ENCODE assay signal across 19 cellular contexts in genomic region chr17:58643147-58643546, GRCh38. TPM values are rescaled to one million over a fixed set of nuclear protein-coding genes. Genes with fewer than 3 reads are reported as not detected.
DNase-seq lines count a peak whose midpoint lies in the region; TF ChIP-seq lines count a peak whose summit lies in the region.
"Had no signal": no experiment of that assay in that cellular context is flagged by ENCODE, and none has a peak within 500 bp of the region (broad histone marks: within the 10 kb centered on the region; RNA-seq: fewer than 3 reads in every experiment).

No MANE protein-coding gene starts in this region.

- H3K4me2 ChIP-seq in SK-N-SH (peak overlapping the region; percentile 26; the same call in 1 of the 2 replicates), fibroblast of lung (ENCODE audit: extremely low read depth, insufficient read depth, low read length) (no peak overlapping the region), skeletal muscle satellite cell (ENCODE audit: low read length) (peak overlapping the region; percentile 15)

- no peak; a peak in 1 of 4 replicates for TF ChIP-seq EP300 in SK-N-SH (IDR thresholded peaks at IDR 0.05; ENCODE audit: borderline replicate concordance in 1 of 2, low read depth in 1 of 2, low read length in 1 of 2)

- H3K9me2 ChIP-seq in SK-N-SH: no peaks in the 10 kb centered on the region

- H3K4me3 Mint-ChIP-seq in activated CD4-positive, alpha-beta T cell treated with anti-CD3 and anti-CD28 coated beads, Interleukin-2, amount 10 ng/mL, durations not matched to agents 7 days and 5 days: no peak overlapping the region
- H3K4me3 Mint-ChIP-seq: activated CD4-positive, alpha-beta T cell treated with anti-CD3 and anti-CD28 coated beads, Interleukin-2, amount 10 ng/mL, durations not matched to agents 24 days and 14 days; T-helper 1 cell treated with Interleukin-12 subunit alpha and Interleukin-12 subunit beta and Interleukin-4 antibody, amounts not matched to agents 30 μg/mL and 1 μg/mL, for 36 hours; type B pancreatic cell had no signal

- H3K27me3 Mint-ChIP-seq in activated CD4-positive, alpha-beta T cell treated with anti-CD3 and anti-CD28 coated beads, Interleukin-2, amount 10 ng/mL, durations not matched to agents 7 days and 5 days: no peaks in the 10 kb centered on the region
- H3K27me3 Mint-ChIP-seq: activated CD4-positive, alpha-beta T cell treated with anti-CD3 and anti-CD28 coated beads, Interleukin-2, amount 10 ng/mL, durations not matched to agents 24 days and 14 days; type B pancreatic cell had no signal

- no peak overlapping the region for H3K27ac Mint-ChIP-seq in activated CD4-positive, alpha-beta T cell treated with anti-CD3 and anti-CD28 coated beads, Interleukin-2, amount 10 ng/mL, durations not matched to agents 7 days and 5 days
- H3K27ac Mint-ChIP-seq: activated CD4-positive, alpha-beta T cell treated with anti-CD3 and anti-CD28 coated beads, Interleukin-2, amount 10 ng/mL, durations not matched to agents 24 days and 14 days; type B pancreatic cell had no signal

- H3K79me2 ChIP-seq in SK-N-SH (ENCODE audit: insufficient read depth) (no peaks in the 10 kb centered on the region), fibroblast of lung (ENCODE audit: control insufficient read depth, insufficient read depth, low read length) (no peaks in the 10 kb centered on the region)

- H3K4me3 ChIP-seq in SK-N-SH (ENCODE audit: low read depth in 2 of 2, low read length in 1 of 2): peak overlapping the region in 1 of 2 experiments; percentile 2; a peak in 1 of 4 replicates
- no peak overlapping the region for H3K4me3 ChIP-seq in fibroblast of lung (replicated peaks in 1 of 4; ENCODE audit: control extremely low read depth in 1 of 4, insufficient read depth in 1 of 4, low read depth in 3 of 4, low read length in 4 of 4)
- no peak overlapping the region for H3K4me3 ChIP-seq in skeletal muscle satellite cell (ENCODE audit: low read length)
- H3K4me3 ChIP-seq: cardiac muscle cell, pancreas had no signal

- H4K20me1 ChIP-seq in SK-N-SH (ENCODE audit: insufficient read depth) (no peaks in the 10 kb centered on the region), fibroblast of lung (ENCODE audit: control insufficient read depth, extremely low read depth, insufficient read depth, low read length) (no peaks in the 10 kb centered on the region)

- H3K9me3 Mint-ChIP-seq in activated CD4-positive, alpha-beta T cell treated with anti-CD3 and anti-CD28 coated beads, Interleukin-2, amount 10 ng/mL, durations not matched to agents 7 days and 5 days: no peaks in the 10 kb centered on the region
- H3K9me3 Mint-ChIP-seq: activated CD4-positive, alpha-beta T cell treated with anti-CD3 and anti-CD28 coated beads, Interleukin-2, amount 10 ng/mL, durations not matched to agents 24 days and 14 days; T-helper 1 cell treated with Interleukin-12 subunit alpha and Interleukin-12 subunit beta and Interleukin-4 antibody, amounts not matched to agents 30 μg/mL and 1 μg/mL, for 36 hours; type B pancreatic cell had no signal

- H3K4me1 ChIP-seq in SK-N-SH (ENCODE audit: control insufficient read depth in 1 of 2, insufficient read depth in 2 of 2, low read depth in 1 of 2, low read length in 1 of 2): no peaks in the 10 kb centered on the region
- no peaks in the 10 kb centered on the region for H3K4me1 ChIP-seq in fibroblast of lung (ENCODE audit: control insufficient read depth, extremely low read depth, insufficient read depth, low read length)
- peaks cover 10% of the 10 kb centered on the region for H3K4me1 ChIP-seq in skeletal muscle satellite cell (ENCODE audit: control insufficient read depth, insufficient read depth, low read length)
- H3K4me1 ChIP-seq: pancreas had no signal

- TF ChIP-seq CTCF in SK-N-SH (IDR thresholded peaks at IDR 0.05) (no peak), fibroblast of lung (conservative IDR thresholded peaks at IDR 0.05 in 1 of 2, IDR thresholded peaks at IDR 0.05 in 1 of 2; ENCODE audit: low read depth in 1 of 2, low read length in 2 of 2) (no peak)

- H3K36me3 ChIP-seq in SK-N-SH (replicated peaks in 1 of 2; ENCODE audit: control insufficient read depth in 1 of 2, insufficient read depth in 2 of 2, low read length in 1 of 2) (no peaks in the 10 kb centered on the region), fibroblast of lung (ENCODE audit: control insufficient read depth, insufficient read depth, low read length) (no peaks in the 10 kb centered on the region), skeletal muscle satellite cell (ENCODE audit: insufficient read depth, low read length) (no peaks in the 10 kb centered on the region)
- H3K36me3 ChIP-seq: cardiac muscle cell, pancreas had no signal

- TF ChIP-seq RAD21 in SK-N-SH (IDR thresholded peaks at IDR 0.05; ENCODE audit: low read length): no peak

- no peaks in the 10 kb centered on the region for H3K36me3 Mint-ChIP-seq in activated CD4-positive, alpha-beta T cell treated with anti-CD3 and anti-CD28 coated beads, Interleukin-2, amount 10 ng/mL, durations not matched to agents 7 days and 5 days (ENCODE audit: low read depth)
- H3K36me3 Mint-ChIP-seq: type B pancreatic cell had no signal

- no peak overlapping the region for H3K27ac ChIP-seq in SK-N-SH (ENCODE audit: low read depth in 2 of 2, low read length in 1 of 2)
- H3K27ac ChIP-seq in fibroblast of lung (ENCODE audit: insufficient read depth, low read length): no peak overlapping the region
- H3K27ac ChIP-seq: 22Rv1, cardiac muscle cell, pancreas had no signal

- peak overlapping the region; percentile 65; the same call in 1 of the 2 replicates for H2AFZ ChIP-seq in SK-N-SH (ENCODE audit: low read depth)
- no peak overlapping the region for H2AFZ ChIP-seq in fibroblast of lung (ENCODE audit: low read length)

- no peaks in the 10 kb centered on the region for H3F3A ChIP-seq in SK-N-SH (replicated peaks; ENCODE audit: insufficient read depth)

- peak; percentile 18 for DNase-seq in DMS53 (lab: John Stamatoyannopoulos, UW)
- no peak for DNase-seq in DMS53 treated with DMSO at 0.1 percent for 48 hours (lab: John Stamatoyannopoulos, UW; ENCODE audit: unreplicated experiment)
- DNase-seq in SK-N-SH: no peak
- DNase-seq in fibroblast of lung (ENCODE audit: low read depth in 2 of 2): peak; percentile 37 to 88
- DNase-seq in NCI-H446 treated with DMSO at 0.1 percent for 48 hours (lab: John Stamatoyannopoulos, UW): no peak
- DNase-seq in NCI-H146 treated with DMSO at 0.1 percent for 48 hours (lab: John Stamatoyannopoulos, UW; ENCODE audit: unreplicated experiment): no peak
- DNase-seq in activated CD4-positive, alpha-beta T cell treated with anti-CD3 and anti-CD28 coated beads, Interleukin-2, amount 10 ng/mL, durations not matched to agents 7 days and 5 days: no peak
- DNase-seq: activated CD4-positive, alpha-beta T cell treated with anti-CD3 and anti-CD28 coated beads, Interleukin-2, amount 10 ng/mL, durations not matched to agents 24 days and 14 days; DMS 273 treated with DMSO at 0.1 percent for 48 hours; Karpas-422; mesendoderm; NCI-H2081 treated with DMSO at 0.1 percent for 48 hours; pancreas; stimulated activated CD8-positive, alpha-beta memory T cell treated with anti-CD3 and anti-CD28 coated beads, Interleukin-4, amount 100 ng/mL, for 48 hours had no signal

- H3K27me3 ChIP-seq in SK-N-SH (ENCODE audit: insufficient read depth): no peaks in the 10 kb centered on the region
- H3K27me3 ChIP-seq in fibroblast of lung (ENCODE audit: control insufficient read depth, insufficient read depth, low read length): no peaks in the 10 kb centered on the region
- no peaks in the 10 kb centered on the region for H3K27me3 ChIP-seq in skeletal muscle satellite cell (ENCODE audit: control insufficient read depth, insufficient read depth, low read length)
- H3K27me3 ChIP-seq: cardiac muscle cell, pancreas had no signal

- WGBS in SK-N-SH (ENCODE audit: low lambda C conversion rate): 11% methylated on average over 2 of the region's 2 CpGs

- H3K9me3 ChIP-seq in SK-N-SH (no peaks in the 10 kb centered on the region), fibroblast of lung (ENCODE audit: control insufficient read depth, insufficient read depth, low read depth, low read length) (no peaks in the 10 kb centered on the region), skeletal muscle satellite cell (replicated peaks; ENCODE audit: low read length) (no peaks in the 10 kb centered on the region)
- H3K9me3 ChIP-seq: pancreas had no signal

- POLR2A ChIA-PET in SK-N-SH (lab: Yijun Ruan, JAX): interaction anchor here (1.1 to 1.6 kb wide), 2 partner anchors 12 to 16 kb away, joined by 3 to 15 read pairs; no protein-coding TSS in a partner anchor
- POLR2A ChIA-PET in activated CD4-positive, alpha-beta T cell treated with anti-CD3 and anti-CD28 coated beads, Interleukin-2, amount 10 ng/mL, durations not matched to agents 7 days and 5 days (lab: Charles Lee): interaction anchor here (0.7 to 2.4 kb wide), 2 partner anchors 12 to 15 kb away, joined by 4 to 9 read pairs; no protein-coding TSS in a partner anchor

- H3K9ac ChIP-seq in SK-N-SH: no peak overlapping the region
- H3K9ac ChIP-seq in fibroblast of lung (ENCODE audit: insufficient read depth, low read length): no peak overlapping the region
- H3K9ac ChIP-seq in skeletal muscle satellite cell (ENCODE audit: low read depth, low read length): no peak overlapping the region

- H3K4me1 Mint-ChIP-seq in activated CD4-positive, alpha-beta T cell treated with anti-CD3 and anti-CD28 coated beads, Interleukin-2, amount 10 ng/mL, durations not matched to agents 7 days and 5 days: no peaks in the 10 kb centered on the region
- H3K4me1 Mint-ChIP-seq: activated CD4-positive, alpha-beta T cell treated with anti-CD3 and anti-CD28 coated beads, Interleukin-2, amount 10 ng/mL, durations not matched to agents 24 days and 14 days had no signal

- CTCF ChIA-PET in SK-N-SH (lab: Yijun Ruan, JAX): interaction anchor here (1.1 to 2.0 kb wide), 2 partner anchors 11 to 68 kb away, joined by 6 to 11 read pairs; no protein-coding TSS in a partner anchor
- CTCF ChIA-PET in activated CD4-positive, alpha-beta T cell treated with anti-CD3 and anti-CD28 coated beads, Interleukin-2, amount 10 ng/mL, durations not matched to agents 7 days and 5 days (lab: Charles Lee): interaction anchor here (0.6 to 2.1 kb wide), 2 partner anchors 11 to 68 kb away, joined by 4 to 8 read pairs; no protein-coding TSS in a partner anchor

RNA-seq across cellular contexts. Expression of gene TEX14, which starts 48.7 kb away (rescaled TPM):
- polyA plus RNA-seq in SK-N-SH (2012; rRNA removed): 0.02 TPM in 1 of 2 replicates, not detected in the other
- polyA plus RNA-seq in SK-N-SH (2012; cell fraction: cytosol; rRNA removed): 0.03 and 0.06 TPM in 2 replicates
- 0.06 and 0.14 TPM in 2 replicates for polyA plus RNA-seq in SK-N-SH (2012; cell fraction: nucleus; rRNA removed)
- total RNA-seq in fibroblast of lung: under 0.01 TPM in 2 replicates
- 0.01 and 0.03 TPM in 2 replicates for polyA plus RNA-seq in fibroblast of lung
- polyA plus RNA-seq in fibroblast of lung (2012): 0.17 TPM in 1 of 2 replicates, not detected in the other
- not detected in 2 replicates for polyA minus RNA-seq in fibroblast of lung (ENCODE audit: low replicate concordance)
- total RNA-seq in skeletal muscle satellite cell (2012; rRNA removed): under 0.01 TPM in 1 of 2 replicates, not detected in the other
- total RNA-seq in activated CD4-positive, alpha-beta T cell treated with anti-CD3 and anti-CD28 coated beads, Interleukin-2, amount 10 ng/mL, durations not matched to agents 7 days and 5 days: under 1 TPM; 0.27 to 0.50 TPM

RNA-seq across cellular contexts. Expression of gene RAD51C, which starts 49.3 kb away (rescaled TPM):
- polyA plus RNA-seq in SK-N-SH (2012; rRNA removed) (36.1 and 38.7 TPM in 2 replicates), fibroblast of lung (27.7 and 34.8 TPM in 2 replicates)
- polyA plus RNA-seq in SK-N-SH (2012; cell fraction: cytosol; rRNA removed): 48.2 and 63.7 TPM in 2 replicates
- polyA plus RNA-seq in SK-N-SH (2012; cell fraction: nucleus; rRNA removed): 14.8 and 20.6 TPM in 2 replicates
- 26.5 and 29.1 TPM in 2 replicates for total RNA-seq in fibroblast of lung
- 21.3 and 28.3 TPM in 2 replicates for polyA plus RNA-seq in fibroblast of lung (2012)
- 3.4 and 8.0 TPM in 2 replicates for polyA minus RNA-seq in fibroblast of lung (ENCODE audit: low replicate concordance)
- total RNA-seq in skeletal muscle satellite cell (2012; rRNA removed): 14.9 and 18.3 TPM in 2 replicates
- total RNA-seq in activated CD4-positive, alpha-beta T cell treated with anti-CD3 and anti-CD28 coated beads, Interleukin-2, amount 10 ng/mL, durations not matched to agents 7 days and 5 days: 10 to 100 TPM; 62.7 to 65.8 TPM

Comparison
In these comparisons a context has a peak if more than half of its experiments do, and no peak if none do; other contexts are left out.
1. DNase-seq: peak in DMS53 (single experiment) and fibroblast of lung (2 of 2); none in DMS53 treated with DMSO at 0.1 percent for 48 hours (single experiment), SK-N-SH (single experiment), NCI-H446 treated with DMSO at 0.1 percent for 48 hours (single experiment), NCI-H146 treated with DMSO at 0.1 percent for 48 hours (single experiment) and activated CD4-positive, alpha-beta T cell treated with anti-CD3 and anti-CD28 coated beads, Interleukin-2, amount 10 ng/mL, durations not matched to agents 7 days and 5 days (single experiment).